8 cellular contexts compared by ENCODE assay signal in genomic region chr17:50397111-50397918, GRCh38. TPM values are rescaled to one million over a fixed set of nuclear protein-coding genes. Genes with fewer than 3 reads are reported as not detected.
DNase-seq lines count a peak whose midpoint lies in the region; ATAC-seq and TF ChIP-seq lines count a peak whose summit lies in the region.

LRRC59 (minus strand) TSS chr17:50397523; CDS start chr17:50397317, 206 bp downstream.

- H3K27me3 ChIP-seq in ascending aorta (no peaks in the 10 kb centered on the region), right cardiac atrium (ENCODE audit: control insufficient read depth, insufficient read depth) (no peaks in the 10 kb centered on the region), uterus (no peaks in the 10 kb centered on the region)

- peak; percentile 46 for DNase-seq in NCI-H146 treated with DMSO at 0.1 percent for 48 hours (lab: John Stamatoyannopoulos, UW; ENCODE audit: unreplicated experiment)
- DNase-seq in ascending aorta (ENCODE audit: low spot score in 2 of 2): peak; percentile 36 to 94
- peak; percentile 92 to 97 (median 96) for DNase-seq in right cardiac atrium
- peak; percentile 75 for DNase-seq in putamen (ENCODE audit: low spot score)
- peak; percentile 85 to 91 for DNase-seq in uterus

- H3K4me3 ChIP-seq in ascending aorta (peak within 1 kb of the TSS; percentile 93 to 98), right cardiac atrium (ENCODE audit: low read length) (peak within 1 kb of the TSS; percentile 83), uterus (peak within 1 kb of the TSS; percentile 79 to 93)

- H3K9me3 ChIP-seq in ascending aorta (no peaks in the 10 kb centered on the region), right cardiac atrium (ENCODE audit: control insufficient read depth, low read length) (no peaks in the 10 kb centered on the region), uterus (no peaks in the 10 kb centered on the region)

- WGBS in right cardiac atrium: under 1% methylated on average over 70 of the region's 70 CpGs

- peaks cover 23 to 25% of the 10 kb centered on the region in 2 donors for H3K36me3 ChIP-seq in ascending aorta
- H3K36me3 ChIP-seq in uterus: no peaks in the 10 kb centered on the region

- TF ChIP-seq POLR2A in uterus (IDR thresholded peaks at IDR 0.05): peak; percentile 15 to 81

- peak within 1 kb of the TSS; percentile 71 to 91 for H3K27ac ChIP-seq in ascending aorta
- H3K27ac ChIP-seq in right cardiac atrium (ENCODE audit: low read length): no peak within 1 kb of the TSS
- peak within 1 kb of the TSS; percentile 78 to 82 for H3K27ac ChIP-seq in uterus

- intact Hi-C loops in T-helper 2 cell treated with Interferon-gamma antibody and Interleukin-4, amounts not matched to agents 100 ng/mL and 5 ng/mL, for 36 hours (cut with micrococcal nuclease): loop anchor here (1.0 to 2.0 kb wide), 4 partner anchors 25 to 81 kb away; partner anchors contain the start of genes EME1, MRPL27 and RSAD1
- intact Hi-C loops in ascending aorta (cut with DNase I): loop anchor here (1.0 to 2.0 kb wide), 2 partner anchors 24 to 83 kb away; partner anchors contain the start of genes EME1 and MRPL27
- intact Hi-C loops in right cardiac atrium (cut with DNase I): no loop called here
- intact Hi-C loops in uterus (cut with DNase I; ENCODE audit: low total_unique reads): no loop called here

- TF ChIP-seq CTCF in ascending aorta (IDR thresholded peaks at IDR 0.05) (peak; percentile 91 to 99 (median 97)), uterus (IDR thresholded peaks at IDR 0.05) (peak; percentile 95 to 99 (median 96))

- H3K4me1 ChIP-seq in ascending aorta (peaks cover 3 to 21% of the 10 kb centered on the region in 2 donors), right cardiac atrium (ENCODE audit: control insufficient read depth, insufficient read depth, low read length) (peaks cover 4% of the 10 kb centered on the region), uterus (peaks cover 3 to 11% of the 10 kb centered on the region in 2 donors)

- ATAC-seq in GM18498 (IDR thresholded peaks at IDR 0.05; ENCODE audit: unreplicated experiment) (peak; percentile 97), HG02852 (IDR thresholded peaks at IDR 0.05; ENCODE audit: unreplicated experiment) (peak; percentile 96), right cardiac atrium (peak; percentile 97)

RNA-seq across cellular contexts. Expression of gene LRRC59, which starts in this region (rescaled TPM):
- total RNA-seq in T-helper 2 cell treated with Interferon-gamma antibody and Interleukin-4, amounts not matched to agents 100 ng/mL and 5 ng/mL, for 36 hours: 92.8 and 94.4 TPM in 2 replicates
- total RNA-seq in ascending aorta (91.9 TPM), right cardiac atrium (10 to 100 TPM; 22.9 to 62.0 (median 33.3) TPM), uterus (10 to 100 TPM; 24.1 to 62.4 (median 47.1) TPM)
- polyA plus RNA-seq in right cardiac atrium: 22.0 TPM

Comparison
In these comparisons a context has a peak if more than half of its experiments do, and no peak if none do; other contexts are left out.
1. DNase-seq: peak in every context shown above with its lines; median percentile 96 in right cardiac atrium; 88 in uterus; 75 in putamen; 65 in ascending aorta; 46 in NCI-H146 treated with DMSO at 0.1 percent for 48 hours.
2. intact Hi-C loops: an anchor here in T-helper 2 cell treated with Interferon-gamma antibody and Interleukin-4, amounts not matched to agents 100 ng/mL and 5 ng/mL, for 36 hours (1.0 to 2.0 kb wide) and ascending aorta (1.0 to 2.0 kb wide); none called in right cardiac atrium and uterus.